ENCODE assay signal across 8 cellular contexts in the genomic region with DNA sequence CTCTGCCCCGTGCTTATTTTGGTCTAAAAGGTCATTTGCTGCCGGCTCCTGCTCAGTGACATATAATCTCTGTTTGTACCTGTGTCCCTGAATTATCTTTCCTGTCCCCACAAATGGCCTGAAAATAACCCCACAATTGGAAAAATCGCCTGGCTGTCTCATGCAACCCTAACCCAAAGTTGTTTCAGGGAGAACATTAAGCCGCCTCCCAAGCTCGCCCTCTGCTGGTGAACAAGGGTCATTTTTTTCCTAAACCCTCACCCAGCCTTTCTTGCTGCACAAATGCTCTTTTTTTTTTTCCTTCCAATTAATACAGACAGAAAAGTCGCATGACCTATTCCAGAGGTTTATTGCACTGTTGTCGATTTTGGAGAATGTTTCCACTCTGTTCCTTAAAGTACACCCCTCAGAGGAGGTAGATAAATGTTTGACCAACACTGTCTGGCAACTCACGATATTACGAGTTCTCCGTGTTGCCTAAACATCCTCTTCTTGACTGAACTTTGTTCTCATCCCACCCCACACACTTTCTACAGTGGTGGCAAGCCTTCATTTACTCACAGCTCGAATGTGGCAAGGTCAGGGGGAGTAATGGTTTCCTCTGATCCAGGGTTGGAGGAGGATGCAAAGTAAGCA.
DNase-seq lines count a peak whose midpoint lies in the region; ATAC-seq, FAIRE-seq and TF ChIP-seq lines count a peak whose summit lies in the region.

No MANE protein-coding gene starts in this region.

- no peaks in the 10 kb centered on the region for H3K9me3 ChIP-seq in keratinocyte (ENCODE audit: control insufficient read depth, low read depth, low read length)

- FAIRE-seq in bronchial epithelial cell (lab: Jason Lieb, UNC) = no peak
- FAIRE-seq in keratinocyte (lab: Jason Lieb, UNC) = peak; percentile 65

- H3K36me3 ChIP-seq in bronchial epithelial cell (ENCODE audit: control insufficient read depth, insufficient read depth, low read length) (no peaks in the 10 kb centered on the region), keratinocyte (ENCODE audit: control insufficient read depth in 2 of 2, extremely low read depth in 1 of 2, insufficient read depth in 2 of 2, low read length in 2 of 2) (no peaks in the 10 kb centered on the region)

- H3K27ac ChIP-seq in keratinocyte (ENCODE audit: control insufficient read depth, insufficient read depth, low read length) = no peak overlapping the region

- no peaks in the 10 kb centered on the region for H3K79me2 ChIP-seq in keratinocyte (ENCODE audit: control insufficient read depth, insufficient read depth, low read length)

- no peak overlapping the region for H3K4me2 ChIP-seq in keratinocyte (ENCODE audit: control insufficient read depth, extremely low read depth, insufficient read depth, low read depth, low read length)

- H3K4me3 ChIP-seq in bronchial epithelial cell (ENCODE audit: low read depth, low read length) = no peak overlapping the region
- no peak overlapping the region for H3K4me3 ChIP-seq in keratinocyte (ENCODE audit: control insufficient read depth in 2 of 3, extremely low read depth in 1 of 3, insufficient read depth in 2 of 3, low read depth in 1 of 3, low read length in 3 of 3)

- no peaks in the 10 kb centered on the region for H3K27me3 ChIP-seq in bronchial epithelial cell (ENCODE audit: control insufficient read depth, insufficient read depth, low read length)
- H3K27me3 ChIP-seq in keratinocyte (ENCODE audit: control insufficient read depth, extremely low read depth, insufficient read depth, low read length) = no peaks in the 10 kb centered on the region

- peaks cover 34% of the 10 kb centered on the region for H3K4me1 ChIP-seq in keratinocyte (ENCODE audit: control insufficient read depth, extremely low read depth, insufficient read depth, low read length)

- H3K9ac ChIP-seq in keratinocyte (ENCODE audit: control insufficient read depth, extremely low read depth, insufficient read depth, low read length) = no peak overlapping the region

- DNase-seq in AG20443 (ENCODE audit: low spot score) (peak; percentile 75), NCI-H1694 treated with DMSO at 0.1 percent for 48 hours (lab: John Stamatoyannopoulos, UW) (peak; percentile 57), bronchial epithelial cell (ENCODE audit: low read depth) (peak; percentile 37), keratinocyte (ENCODE audit: low read depth, low spot score) (no peak)
- DNase-seq in activated CD4-positive, CD25-positive, alpha-beta regulatory T cell (lab: John Stamatoyannopoulos, UW) = peak; percentile 15 to 35 (median 23)
- DNase-seq in stimulated activated CD4-positive, alpha-beta T cell treated with anti-CD3 and anti-CD28 coated beads, Interleukin-1b, Interleukin-23, amount 100 ng/mL, for 4 hours (ENCODE audit: low read depth in 2 of 2) = peak; percentile 35 to 51

- dilution Hi-C loops in keratinocyte (cut with MboI; ENCODE audit: extremely low pct_ligation_motif_present, low sequenced_read_pairs) = no loop called here

- H3K9me1 ChIP-seq in keratinocyte (ENCODE audit: control insufficient read depth, extremely low read depth, insufficient read depth, low read length) = no peaks in the 10 kb centered on the region

- peak; percentile 89 for TF ChIP-seq CTCF in bronchial epithelial cell (IDR thresholded peaks at IDR 0.05; ENCODE audit: insufficient read depth, low read length, severe bottlenecking)
- TF ChIP-seq CTCF in keratinocyte (optimal IDR thresholded peaks at IDR 0.05 in 1 of 3, IDR thresholded peaks at IDR 0.05 in 1 of 3, conservative IDR thresholded peaks at IDR 0.05 in 1 of 3; ENCODE audit: extremely low read depth in 1 of 3, insufficient read depth in 2 of 3, low read length in 3 of 3) = peak; percentile 82 to 88 (median 83)

- ATAC-seq in GM19455 (IDR thresholded peaks at IDR 0.05; ENCODE audit: unreplicated experiment) (peak; percentile 52), GM19463 (IDR thresholded peaks at IDR 0.05; ENCODE audit: unreplicated experiment) (no peak)

- H2AFZ ChIP-seq in keratinocyte (ENCODE audit: control insufficient read depth, low read length) = no peak overlapping the region

- no peaks in the 10 kb centered on the region for H4K20me1 ChIP-seq in keratinocyte (ENCODE audit: control insufficient read depth, extremely low read depth, insufficient read depth, low read length)
